ENCODE assay signal across 14 cellular contexts in the genomic region with DNA sequence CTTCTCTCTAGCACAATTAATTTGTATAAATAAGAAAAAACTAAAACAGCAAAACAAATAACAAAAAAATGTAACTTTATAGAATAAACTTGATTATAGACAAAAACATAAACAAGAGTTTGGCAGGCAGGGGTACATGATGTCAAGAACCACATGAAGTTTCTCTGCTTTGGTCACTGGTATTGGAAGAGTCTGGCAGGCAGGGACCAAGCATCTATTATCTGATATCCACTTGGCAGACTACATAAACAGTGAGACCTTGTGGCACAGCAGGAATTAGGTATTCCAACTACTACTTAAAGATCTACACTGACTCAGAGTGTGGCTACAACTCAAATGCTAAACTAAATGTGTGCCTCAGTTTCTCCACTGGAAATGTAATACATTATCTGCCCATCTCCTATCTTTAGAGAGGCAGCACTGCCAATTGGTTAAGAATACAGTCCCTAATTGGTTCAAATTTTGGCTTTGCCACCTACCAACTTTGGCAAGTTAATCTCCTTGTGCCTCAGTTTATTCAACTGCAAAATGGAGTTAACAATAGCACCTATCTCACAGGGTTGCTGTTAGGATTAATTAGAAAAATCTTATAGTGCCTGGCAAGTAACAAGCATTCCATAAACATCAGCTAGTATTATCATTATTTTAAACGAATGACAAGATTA. TPM values are rescaled to one million over a fixed set of nuclear protein-coding genes. Genes with fewer than 3 reads are reported as not detected.
A peak's percentile ranks its signal among the peaks of the same experiment; 100 is the strongest.
DNase-seq lines count a peak whose midpoint lies in the region; FAIRE-seq and TF ChIP-seq lines count a peak whose summit lies in the region.
"Had no signal": no experiment of that assay in that cellular context is flagged by ENCODE, and none has a peak within 500 bp of the region (broad histone marks: within the 10 kb centered on the region; RNA-seq: fewer than 3 reads in every experiment).

No MANE protein-coding gene starts in this region.

- H3K27ac Mint-ChIP-seq in neural progenitor cell: no peak overlapping the region

- no peak overlapping the region for H3K4ac ChIP-seq in H1 (replicated peaks; ENCODE audit: insufficient read length, low read depth, low read length)

- 56% methylated on average over 1 of the region's 1 CpG; no CpG with 5 or more reads in 1 of the 2 experiments for WGBS in H1 (ENCODE audit: extremely low coverage in 1 of 2, insufficient coverage in 1 of 2, insufficient read length in 1 of 2, insufficient replicate concordance in 2 of 2, low coverage in 1 of 2, low lambda C conversion rate in 2 of 2, missing lambda C conversion rate in 1 of 2), 2 experiments
- WGBS in spleen, 5 donors: 63 to 86% (median 79%) methylated on average over 1 of the region's 1 CpG

- peaks cover 3% of the 10 kb centered on the region for H3K27me3 Mint-ChIP-seq in neural progenitor cell (ENCODE audit: insufficient read depth, low read depth)

- H2BK12ac ChIP-seq in H1 (ENCODE audit: low read depth, low read length): no peak overlapping the region

- H3K9ac ChIP-seq in Loucy (ENCODE audit: low read depth, low read length, poor library complexity, severe bottlenecking) (peak overlapping the region; percentile 87), H1 (replicated peaks in 1 of 4; ENCODE audit: extremely low read depth in 1 of 4, low read depth in 3 of 4, low read length in 3 of 4) (no peak overlapping the region), neural progenitor cell (no peak overlapping the region)

- no peaks in the 10 kb centered on the region for H3K27me3 ChIP-seq in BE2C
- H3K27me3 ChIP-seq in Loucy (ENCODE audit: insufficient read depth, low read length, poor library complexity, severe bottlenecking): no peaks in the 10 kb centered on the region
- H3K27me3 ChIP-seq in H1 (replicated peaks in 1 of 4; ENCODE audit: control insufficient read depth in 3 of 4, extremely low read depth in 1 of 4, insufficient read depth in 3 of 4, low read length in 3 of 4): no peaks in the 10 kb centered on the region
- peaks cover 8% of the 10 kb centered on the region for H3K27me3 ChIP-seq in neural progenitor cell
- no peaks in the 10 kb centered on the region for H3K27me3 ChIP-seq in spleen (replicated peaks in 1 of 7)

- peaks cover 24% of the 10 kb centered on the region for H3K36me3 Mint-ChIP-seq in neural progenitor cell

- H2BK5ac ChIP-seq in H1 (ENCODE audit: low read depth, low read length): no peak overlapping the region

- H4K91ac ChIP-seq in H1 (replicated peaks; ENCODE audit: insufficient read length, low read length): no peak overlapping the region

- no peak overlapping the region for H4K5ac ChIP-seq in H1 (ENCODE audit: insufficient read length, low read depth, low read length)

- H3K4me3 ChIP-seq in BE2C (ENCODE audit: low read depth, low read length) (peak overlapping the region; percentile 92), Loucy (ENCODE audit: low read length, poor library complexity, severe bottlenecking) (peak overlapping the region; percentile 98), H1 (ENCODE audit: extremely low read depth in 1 of 4, insufficient read depth in 2 of 4, low read depth in 3 of 4, low read length in 4 of 4) (peak overlapping the region in 1 of 4 experiments; percentile 76; a peak in 1 of 8 replicates), neural progenitor cell (peak overlapping the region; percentile 82), spleen (peak overlapping the region in 3 of 8 donors; percentile 81 to 89 (median 88))

- peaks cover 7% of the 10 kb centered on the region for H3K9me3 Mint-ChIP-seq in neural progenitor cell

- H3K36me3 ChIP-seq in BE2C: no peaks in the 10 kb centered on the region; the same call in 1 of the 2 replicates
- H3K36me3 ChIP-seq in Loucy (ENCODE audit: insufficient read depth, low read length): no peaks in the 10 kb centered on the region
- H3K36me3 ChIP-seq in H1 (ENCODE audit: control insufficient read depth in 2 of 4, insufficient read depth in 4 of 4, low read length in 3 of 4): no peaks in the 10 kb centered on the region
- H3K36me3 ChIP-seq in neural progenitor cell: no peaks in the 10 kb centered on the region
- no peaks in the 10 kb centered on the region for H3K36me3 ChIP-seq in spleen

- H3K9me2 ChIP-seq in Loucy (replicated peaks; ENCODE audit: low read depth, low read length): no peaks in the 10 kb centered on the region

- H3K4me1 ChIP-seq in BE2C (peaks cover 9% of the 10 kb centered on the region), Loucy (ENCODE audit: insufficient read depth, low read length, poor library complexity, severe bottlenecking) (peaks cover 66% of the 10 kb centered on the region), H1 (replicated peaks in 1 of 4; ENCODE audit: control insufficient read depth in 3 of 4, insufficient read depth in 4 of 4, low read length in 3 of 4) (peaks cover 4 to 18% (median 7%) of the 10 kb centered on the region in 4 experiments; a peak in 6 of 7 replicates), neural progenitor cell (peaks cover 35% of the 10 kb centered on the region), spleen (peaks cover 20 to 86% (median 48%) of the 10 kb centered on the region in 6 donors)

- peaks cover 4% of the 10 kb centered on the region; the same call in 1 of the 2 replicates for H3K79me1 ChIP-seq in H1 (ENCODE audit: low read depth, low read length)

- H2AK5ac ChIP-seq in H1 (ENCODE audit: low read depth, low read length): no peak overlapping the region

- H3K23ac ChIP-seq in H1 (ENCODE audit: insufficient read length): no peak overlapping the region

- H3K79me2 ChIP-seq in Loucy (ENCODE audit: insufficient read depth, low read length): peaks cover 73% of the 10 kb centered on the region
- peaks cover 22 to 72% of the 10 kb centered on the region in 2 experiments for H3K79me2 ChIP-seq in H1 (ENCODE audit: control insufficient read depth in 1 of 2, insufficient read depth in 2 of 2, low read length in 2 of 2)
- H3K79me2 ChIP-seq in neural progenitor cell (ENCODE audit: low read depth): peaks cover 72% of the 10 kb centered on the region

- H3K23me2 ChIP-seq in H1 (ENCODE audit: low read depth, low read length): peaks cover 14% of the 10 kb centered on the region

- peaks cover 41% of the 10 kb centered on the region for H4K20me1 ChIP-seq in Loucy (ENCODE audit: insufficient read depth, low read length, poor library complexity, severe bottlenecking)
- H4K20me1 ChIP-seq in H1 (replicated peaks in 1 of 2; ENCODE audit: control insufficient read depth in 1 of 2, insufficient read depth in 2 of 2, low read length in 2 of 2): peaks cover 15 to 18% of the 10 kb centered on the region in 2 experiments
- peaks cover 59% of the 10 kb centered on the region for H4K20me1 ChIP-seq in neural progenitor cell (ENCODE audit: low read depth)

- no peak overlapping the region for H2BK20ac ChIP-seq in H1 (ENCODE audit: low read length)

- intact Hi-C loops in spleen (cut with DNase I; ENCODE audit: low total_unique reads): no loop called here

- POLR2A ChIA-PET in H1 (lab: Charles Lee; ENCODE audit: partially characterized antibody): interaction anchor here (0.6 kb wide), 1 partner anchor 14 kb away, joined by 4 read pairs; no protein-coding TSS in a partner anchor

- no peak for TF ChIP-seq RAD21 in H1 (IDR thresholded peaks at IDR 0.05 in 1 of 2, conservative IDR thresholded peaks at IDR 0.05 in 1 of 2; ENCODE audit: low read depth in 2 of 2, low read length in 2 of 2)

- H3F3A ChIP-seq in Loucy (ENCODE audit: low read depth) (no peaks in the 10 kb centered on the region), neural progenitor cell (ENCODE audit: low read depth) (peaks cover 24% of the 10 kb centered on the region)

- no peak overlapping the region for H2BK15ac ChIP-seq in H1 (ENCODE audit: low read length)

- H2BK120ac ChIP-seq in H1 (replicated peaks; ENCODE audit: low read depth, low read length): no peak overlapping the region

- no peak for TF ChIP-seq POLR2A in H1 (IDR thresholded peaks at IDR 0.05; ENCODE audit: control extremely low read depth in 1 of 2, low read depth in 2 of 2, low read length in 2 of 2)
- TF ChIP-seq POLR2A in spleen (IDR thresholded peaks at IDR 0.05): no peak

- no peak overlapping the region for H3K27ac ChIP-seq in H1 (ENCODE audit: low read depth, low read length)
- H3K27ac ChIP-seq in neural progenitor cell: no peak overlapping the region
- H3K27ac ChIP-seq in spleen: peak overlapping the region in 1 of 8 donors; percentile 5

- TF ChIP-seq EP300 in H1 (IDR thresholded peaks at IDR 0.05; ENCODE audit: borderline replicate concordance in 1 of 2, low read depth in 2 of 2, low read length in 2 of 2): no peak

- no peak overlapping the region for H2AFZ ChIP-seq in Loucy (ENCODE audit: low read length)
- no peak overlapping the region for H2AFZ ChIP-seq in H1 (ENCODE audit: low read length)
- no peak overlapping the region for H2AFZ ChIP-seq in neural progenitor cell (replicated peaks)

- CTCF ChIA-PET in H1 (lab: Charles Lee; ENCODE audit: partially characterized antibody): interaction anchor here (0.7 to 1.4 kb wide), 2 partner anchors 54 to 55 kb away, joined by 3 to 5 read pairs; no protein-coding TSS in a partner anchor

- no peak for DNase-seq in BE2C
- DNase-seq in H1 (ENCODE audit: low read depth in 1 of 2, low spot score in 2 of 2): no peak
- no peak for DNase-seq in neural progenitor cell (ENCODE audit: low spot score)
- no peak for DNase-seq in cerebellum (ENCODE audit: low spot score)
- no peak for DNase-seq in kidney glomerular epithelial cell (lab: John Stamatoyannopoulos, UW)
- no peak for DNase-seq in spleen
- no peak for DNase-seq in SIG-M5 (lab: John Stamatoyannopoulos, UW)
- DNase-seq: activated CD8-positive, alpha-beta memory T cell treated with anti-CD3 and anti-CD28 coated beads for 24 hours; aorta; foreskin melanocyte; KG1; NCI-H526 treated with DMSO at 0.1 percent for 48 hours; stimulated activated CD4-positive, alpha-beta T cell treated with anti-CD3 and anti-CD28 coated beads, Interleukin-1b, Interleukin-23, amount 100 ng/mL, for 48 hours had no signal

- H3K9me3 ChIP-seq in BE2C (no peaks in the 10 kb centered on the region), Loucy (ENCODE audit: insufficient read depth, low read depth, low read length) (no peaks in the 10 kb centered on the region), H1 (ENCODE audit: insufficient read depth in 2 of 2, low read depth in 1 of 2, low read length in 1 of 2) (no peaks in the 10 kb centered on the region), neural progenitor cell (ENCODE audit: low read depth) (no peaks in the 10 kb centered on the region), spleen (no peaks in the 10 kb centered on the region)

- H3K56ac ChIP-seq in H1 (replicated peaks; ENCODE audit: insufficient read length, low read depth, low read length): no peak overlapping the region

- H3K4me2 ChIP-seq in Loucy (ENCODE audit: low read depth, low read length, poor library complexity, severe bottlenecking) (peak overlapping the region; percentile 83), H1 (ENCODE audit: insufficient read depth in 1 of 2, low read depth in 2 of 2, low read length in 2 of 2) (peak overlapping the region; percentile 85 to 91; a peak in 3 of 4 replicates), neural progenitor cell (peak overlapping the region; percentile 98)

- TF ChIP-seq CTCF in BE2C (IDR thresholded peaks at IDR 0.05; ENCODE audit: low read depth, low read length) (no peak), Loucy (conservative IDR thresholded peaks at IDR 0.05; ENCODE audit: low read length) (no peak), H1 (IDR thresholded peaks at IDR 0.05; ENCODE audit: control extremely low read depth in 1 of 3, insufficient read depth in 1 of 3, low read depth in 1 of 3, low read length in 3 of 3) (no peak), neural progenitor cell (IDR thresholded peaks at IDR 0.05) (no peak), spleen (IDR thresholded peaks at IDR 0.05 in 8 of 11, conservative IDR thresholded peaks at IDR 0.05 in 3 of 11) (no peak)

- H3K14ac ChIP-seq in H1 (ENCODE audit: insufficient read length): no peak overlapping the region

- H3K18ac ChIP-seq in H1 (ENCODE audit: extremely low read depth, low read length): no peak overlapping the region

- FAIRE-seq in H1 (lab: Jason Lieb, UNC): no peak

- no peak overlapping the region for H4K8ac ChIP-seq in H1 (ENCODE audit: extremely low read depth, insufficient read depth, low read length)

- H3K4me1 Mint-ChIP-seq in neural progenitor cell: peaks cover 39% of the 10 kb centered on the region

- H3K4me3 Mint-ChIP-seq in neural progenitor cell: peak overlapping the region; percentile 97

RNA-seq across cellular contexts. Expression of a gene that starts 2.7 kb away (rescaled TPM):
- 15.3 TPM for polyA plus RNA-seq in BE2C (2012; ENCODE audit: insufficient read depth, insufficient read length, low read depth)
- total RNA-seq in H1 (2021; fragmentation: NEBNext Ultra II Directional; extraction: Animal tissue kit (Norgen Biotek cat#: 25700)): 63.0 and 70.8 TPM in 2 replicates
- polyA plus RNA-seq in H1 (2011; rRNA removed) (6.5 and 11.4 TPM in 2 replicates), spleen (1 to 10 TPM; 5.8 to 8.2 (median 6.0) TPM)
- 15.2 TPM for polyA plus RNA-seq in H1 (2011; cell fraction: cytosol; rRNA removed)
- 8.8 TPM for polyA plus RNA-seq in H1 (2011; cell fraction: nucleus; rRNA removed)
- polyA plus RNA-seq in H1 (2012, experiment 1 of 2): 10.3 to 26.4 TPM (median 13.9 TPM) in 4 replicates
- 1.4 TPM for polyA plus RNA-seq in H1 (2012, experiment 2 of 2)
- polyA plus RNA-seq in H1 (2013, experiment 1 of 2): 20.4 TPM
- 20.5 TPM for polyA plus RNA-seq in H1 (2013, experiment 2 of 2)
- polyA minus RNA-seq in H1 (2011; rRNA and poly(A)+ RNA removed): 15.3 and 26.3 TPM in 2 replicates
- 14.1 TPM for polyA minus RNA-seq in H1 (2011; cell fraction: cytosol; rRNA and poly(A)+ RNA removed)
- 47.5 TPM for polyA minus RNA-seq in H1 (2011; cell fraction: nucleus; rRNA and poly(A)+ RNA removed)
- total RNA-seq in neural progenitor cell (ENCODE audit: low replicate concordance) (35.4 and 79.5 TPM in 2 replicates), cerebellum (137 TPM), spleen (10 to 100 TPM; 27.2 to 49.5 (median 38.3) TPM)
